9 cellular contexts compared by ENCODE assay signal in genomic region chr9:125538092-125538473, GRCh38.
DNase-seq lines count a peak whose midpoint lies in the region; ATAC-seq and TF ChIP-seq lines count a peak whose summit lies in the region.
"Had no signal": no experiment of that assay in that cellular context is flagged by ENCODE, and none has a peak within 500 bp of the region (broad histone marks: within the 10 kb centered on the region; RNA-seq: fewer than 3 reads in every experiment).

No MANE protein-coding gene starts in this region.

- no peak for DNase-seq in CD4-positive, CD25-positive, alpha-beta regulatory T cell
- DNase-seq in NCI-H1417 (lab: John Stamatoyannopoulos, UW) (peak; percentile 36 to 84 (median 52)), body of pancreas (peak; percentile 64 to 77 (median 72)), head of caudate nucleus (no peak), NCI-H82 treated with DMSO at 0.1 percent for 48 hours (lab: John Stamatoyannopoulos, UW; ENCODE audit: unreplicated experiment) (no peak), AML-193 (lab: John Stamatoyannopoulos, UW) (no peak)
- no peak for DNase-seq in activated CD4-positive, alpha-beta T cell treated with anti-CD3 and anti-CD28 coated beads for 48 hours
- DNase-seq: activated naive CD8-positive, alpha-beta T cell treated with anti-CD3 and anti-CD28 coated beads, Interleukin-2, amount 10 ng/mL, durations not matched to agents 7 days and 5 days had no signal

- intact Hi-C loops in body of pancreas (cut with DNase I) (no loop called here), head of caudate nucleus (cut with DNase I) (no loop called here)

- H3K36me3 ChIP-seq in CD4-positive, CD25-positive, alpha-beta regulatory T cell (ENCODE audit: control insufficient read depth, insufficient read depth, low read length) = peaks cover 10% of the 10 kb centered on the region
- no peaks in the 10 kb centered on the region for H3K36me3 ChIP-seq in body of pancreas (replicated peaks in 1 of 2; ENCODE audit: insufficient read depth in 1 of 2, low read depth in 2 of 2)
- no peaks in the 10 kb centered on the region for H3K36me3 ChIP-seq in liver (ENCODE audit: control insufficient read depth in 4 of 4, insufficient read depth in 3 of 4, low read depth in 1 of 4, low read length in 3 of 4)

- TF ChIP-seq CTCF in body of pancreas (IDR thresholded peaks at IDR 0.05) (no peak), liver (IDR thresholded peaks at IDR 0.05; ENCODE audit: low read depth, low read length, missing input control) (no peak)

- H3K9ac ChIP-seq in liver (ENCODE audit: low read depth in 1 of 2, low read length in 2 of 2) = no peak overlapping the region

- H3K9me3 Mint-ChIP-seq in CD4-positive, CD25-positive, alpha-beta regulatory T cell = no peaks in the 10 kb centered on the region
- H3K9me3 Mint-ChIP-seq: activated naive CD8-positive, alpha-beta T cell treated with anti-CD3 and anti-CD28 coated beads, Interleukin-2, amount 10 ng/mL, durations not matched to agents 7 days and 5 days had no signal

- H3K27me3 ChIP-seq in CD4-positive, CD25-positive, alpha-beta regulatory T cell (ENCODE audit: control insufficient read depth, insufficient read depth, low read length) = no peaks in the 10 kb centered on the region
- no peaks in the 10 kb centered on the region for H3K27me3 ChIP-seq in body of pancreas
- H3K27me3 ChIP-seq in liver (ENCODE audit: control insufficient read depth in 4 of 4, insufficient read depth in 4 of 4, low read length in 3 of 4) = no peaks in the 10 kb centered on the region

- H3K27ac Mint-ChIP-seq in CD4-positive, CD25-positive, alpha-beta regulatory T cell = peak overlapping the region in 2 of 3 donors; percentile 1 to 5
- H3K27ac Mint-ChIP-seq: activated naive CD8-positive, alpha-beta T cell treated with anti-CD3 and anti-CD28 coated beads, Interleukin-2, amount 10 ng/mL, durations not matched to agents 7 days and 5 days had no signal

- H3K4me3 Mint-ChIP-seq in CD4-positive, CD25-positive, alpha-beta regulatory T cell = no peak overlapping the region
- H3K4me3 Mint-ChIP-seq: activated naive CD8-positive, alpha-beta T cell treated with anti-CD3 and anti-CD28 coated beads, Interleukin-2, amount 10 ng/mL, durations not matched to agents 7 days and 5 days had no signal

- no peak overlapping the region for H3K4me3 ChIP-seq in CD4-positive, CD25-positive, alpha-beta regulatory T cell (ENCODE audit: low read depth, low read length)
- H3K4me3 ChIP-seq in body of pancreas (no peak overlapping the region), liver (ENCODE audit: low read depth in 1 of 3, low read length in 3 of 3) (peak overlapping the region in 1 of 3 donors; percentile 13)

- no peak for ATAC-seq in CD4-positive, CD25-positive, alpha-beta regulatory T cell (ENCODE audit: low read depth in 2 of 2)
- peak; percentile 95 for ATAC-seq in body of pancreas

- no peaks in the 10 kb centered on the region for H3K27me3 Mint-ChIP-seq in CD4-positive, CD25-positive, alpha-beta regulatory T cell
- H3K27me3 Mint-ChIP-seq: activated naive CD8-positive, alpha-beta T cell treated with anti-CD3 and anti-CD28 coated beads, Interleukin-2, amount 10 ng/mL, durations not matched to agents 7 days and 5 days had no signal

- WGBS in body of pancreas, 2 donors = 4 to 5% methylated on average over 2 of the region's 2 CpGs
- 20% methylated on average over 2 of the region's 2 CpGs for WGBS in liver

- H3K4me1 Mint-ChIP-seq in CD4-positive, CD25-positive, alpha-beta regulatory T cell = peaks cover 0 to 12% (median 3%) of the 10 kb centered on the region in 4 donors

- peaks cover 37% of the 10 kb centered on the region for H3K36me3 Mint-ChIP-seq in CD4-positive, CD25-positive, alpha-beta regulatory T cell

- H3K9me3 ChIP-seq in CD4-positive, CD25-positive, alpha-beta regulatory T cell (ENCODE audit: control insufficient read depth in 2 of 2, low read length in 2 of 2) = no peaks in the 10 kb centered on the region
- H3K9me3 ChIP-seq in body of pancreas = no peaks in the 10 kb centered on the region
- H3K9me3 ChIP-seq in liver (ENCODE audit: control insufficient read depth in 4 of 4, low read length in 3 of 4) = no peaks in the 10 kb centered on the region

- TF ChIP-seq RAD21 in liver (IDR thresholded peaks at IDR 0.05) = peak; percentile 24 to 51

- H3K4me1 ChIP-seq in CD4-positive, CD25-positive, alpha-beta regulatory T cell (ENCODE audit: control insufficient read depth, insufficient read depth, low read length, poor library complexity, severe bottlenecking) = no peaks in the 10 kb centered on the region
- peaks cover 17% of the 10 kb centered on the region for H3K4me1 ChIP-seq in body of pancreas
- peaks cover 7 to 16% (median 9%) of the 10 kb centered on the region in 4 donors for H3K4me1 ChIP-seq in liver (ENCODE audit: control insufficient read depth in 4 of 4, insufficient read depth in 4 of 4, low read length in 3 of 4)

- no peak overlapping the region for H3K27ac ChIP-seq in CD4-positive, CD25-positive, alpha-beta regulatory T cell (ENCODE audit: insufficient read depth, low read length, poor library complexity, severe bottlenecking)
- H3K27ac ChIP-seq in body of pancreas (peak overlapping the region in 3 of 4 donors; percentile 59 to 70 (median 60)), liver (ENCODE audit: low read depth in 1 of 2, low read length in 2 of 2) (peak overlapping the region in 1 of 2 donors; percentile 64)

- TF ChIP-seq POLR2A in body of pancreas (IDR thresholded peaks at IDR 0.05) = no peak

TF ChIP-seq in liver, 16 proteins besides CTCF, POLR2A, EP300 and RAD21:
- TF ChIP-seq NR2F2 (IDR thresholded peaks at IDR 0.05) (no peak), SP1 (IDR thresholded peaks at IDR 0.05) (peak; percentile 21), JUND (IDR thresholded peaks at IDR 0.05) (peak; percentile 78 to 81), FOXA1 (IDR thresholded peaks at IDR 0.05) (peak; percentile 91), FOXA2 (IDR thresholded peaks at IDR 0.05) (peak; percentile 97), HNF4A (conservative IDR thresholded peaks at IDR 0.05) (peak in 1 of 2 donors; percentile 12), YY1 (IDR thresholded peaks at IDR 0.05) (peak; percentile 37), EGR1 (IDR thresholded peaks at IDR 0.05; ENCODE audit: low read depth in 2 of 2) (no peak), TAF1 (conservative IDR thresholded peaks at IDR 0.05) (no peak), GABPA (IDR thresholded peaks at IDR 0.05 in 1 of 2, conservative IDR thresholded peaks at IDR 0.05 in 1 of 2) (no peak), REST (IDR thresholded peaks at IDR 0.05) (no peak)
- TF ChIP-seq, protein P1, sequence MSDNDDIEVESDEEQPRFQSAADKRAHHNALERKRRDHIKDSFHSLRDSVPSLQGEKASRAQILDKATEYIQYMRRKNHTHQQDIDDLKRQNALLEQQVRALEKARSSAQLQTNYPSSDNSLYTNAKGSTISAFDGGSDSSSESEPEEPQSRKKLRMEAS (IDR thresholded peaks at IDR 0.05) = peak; percentile 12
- TF ChIP-seq, protein P2, sequence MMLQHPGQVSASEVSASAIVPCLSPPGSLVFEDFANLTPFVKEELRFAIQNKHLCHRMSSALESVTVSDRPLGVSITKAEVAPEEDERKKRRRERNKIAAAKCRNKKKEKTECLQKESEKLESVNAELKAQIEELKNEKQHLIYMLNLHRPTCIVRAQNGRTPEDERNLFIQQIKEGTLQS (IDR thresholded peaks at IDR 0.05) = no peak
- TF ChIP-seq, protein P3, sequence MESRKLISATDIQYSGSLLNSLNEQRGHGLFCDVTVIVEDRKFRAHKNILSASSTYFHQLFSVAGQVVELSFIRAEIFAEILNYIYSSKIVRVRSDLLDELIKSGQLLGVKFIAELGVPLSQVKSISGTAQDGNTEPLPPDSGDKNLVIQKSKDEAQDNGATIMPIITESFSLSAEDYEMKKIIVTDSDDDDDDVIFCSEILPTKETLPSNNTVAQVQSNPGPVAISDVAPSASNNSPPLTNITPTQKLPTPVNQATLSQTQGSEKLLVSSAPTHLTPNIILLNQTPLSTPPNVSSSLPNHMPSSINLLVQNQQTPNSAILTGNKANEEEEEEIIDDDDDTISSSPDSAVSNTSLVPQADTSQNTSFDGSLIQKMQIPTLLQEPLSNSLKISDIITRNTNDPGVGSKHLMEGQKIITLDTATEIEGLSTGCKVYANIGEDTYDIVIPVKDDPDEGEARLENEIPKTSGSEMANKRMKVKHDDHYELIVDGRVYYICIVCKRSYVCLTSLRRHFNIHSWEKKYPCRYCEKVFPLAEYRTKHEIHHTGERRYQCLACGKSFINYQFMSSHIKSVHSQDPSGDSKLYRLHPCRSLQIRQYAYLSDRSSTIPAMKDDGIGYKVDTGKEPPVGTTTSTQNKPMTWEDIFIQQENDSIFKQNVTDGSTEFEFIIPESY (IDR thresholded peaks at IDR 0.05) = peak; percentile 12

Comparison
In these comparisons a context has a peak if more than half of its experiments do, and no peak if none do; other contexts are left out.
1. DNase-seq: peak in NCI-H1417 (3 of 3) and body of pancreas (4 of 4); none in CD4-positive, CD25-positive, alpha-beta regulatory T cell (0 of 3), activated CD4-positive, alpha-beta T cell treated with anti-CD3 and anti-CD28 coated beads for 48 hours (single experiment), head of caudate nucleus (0 of 42), NCI-H82 treated with DMSO at 0.1 percent for 48 hours (single experiment) and AML-193 (0 of 2).